30 cellular contexts compared by ENCODE assay signal in the genomic region with DNA sequence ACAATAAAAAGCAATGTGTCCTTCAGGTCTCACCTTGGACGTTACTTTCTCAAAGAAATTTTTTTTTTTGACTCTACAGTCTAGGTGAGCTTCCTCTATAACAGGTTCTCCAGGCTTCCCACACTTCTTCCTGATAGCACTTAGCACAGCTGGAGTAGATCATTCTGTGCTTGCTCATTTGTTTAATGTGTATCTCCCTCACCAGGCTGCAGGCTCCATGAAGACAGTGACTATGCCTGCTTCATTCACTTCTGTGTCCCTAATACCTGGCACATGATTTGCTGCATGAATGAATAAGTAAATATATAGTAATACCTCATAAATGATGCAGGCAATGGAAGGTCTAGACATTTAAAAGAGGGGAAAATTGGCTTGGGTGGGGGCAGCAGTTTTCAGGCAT. TPM values are rescaled to one million over a fixed set of nuclear protein-coding genes. Genes with fewer than 3 reads are reported as not detected.
DNase-seq lines count a peak whose midpoint lies in the region; ATAC-seq and TF ChIP-seq lines count a peak whose summit lies in the region.
"Had no signal": no experiment of that assay in that cellular context is flagged by ENCODE, and none has a peak within 500 bp of the region (broad histone marks: within the 10 kb centered on the region; RNA-seq: fewer than 3 reads in every experiment).

No MANE protein-coding gene starts in this region.

- intact Hi-C loops in PC-3 (cut with micrococcal nuclease): no loop called here
- intact Hi-C loops in esophagus squamous epithelium (cut with DNase I): no loop called here

- H3K27ac Mint-ChIP-seq in naive thymus-derived CD8-positive, alpha-beta T cell: no peak overlapping the region
- H3K27ac Mint-ChIP-seq: activated T-helper 1 cell treated with anti-CD3 and anti-CD28 coated beads, Interleukin-12 subunit alpha, Interleukin-12 subunit beta, Interleukin-2, Interleukin-4 antibody, amounts not matched to agents 30 ng/mL and 10 ng/mL and 1 ng/mL, durations not matched to agents 14 hours and 24 hours and 36 hours; memory B cell; nephron progenitor cell had no signal

- WGBS in esophagus squamous epithelium, 2 donors: 38 to 44% methylated on average over 1 of the region's 1 CpG

- H3K9me2 ChIP-seq in PC-3 (replicated peaks; ENCODE audit: low read length): no peaks in the 10 kb centered on the region

- CTCF ChIA-PET in PC-3 (lab: Charles Lee): interaction anchor here (0.6 kb wide), 1 partner anchor 99 kb away, joined by 3 read pairs; no protein-coding TSS in a partner anchor

- no peaks in the 10 kb centered on the region for H3K27me3 ChIP-seq in PC-3 (ENCODE audit: low read length)
- H3K27me3 ChIP-seq in esophagus squamous epithelium: peaks cover 0 to 11% (median 0%) of the 10 kb centered on the region in 4 donors
- H3K27me3 ChIP-seq: brain microvascular endothelial cell, left lung, tibial artery had no signal

- H2AFZ ChIP-seq in PC-3 (ENCODE audit: low read length): no peak overlapping the region
- H2AFZ ChIP-seq: PC-9 had no signal

- H3K27ac ChIP-seq in PC-3 (ENCODE audit: low read length): peak overlapping the region; percentile 87
- no peak overlapping the region for H3K27ac ChIP-seq in esophagus squamous epithelium
- H3K27ac ChIP-seq: brain microvascular endothelial cell, KMS-11, left lung, PC-9, SK-N-MC, tibial artery had no signal

- H3K4me3 Mint-ChIP-seq in naive thymus-derived CD8-positive, alpha-beta T cell: peak overlapping the region in 1 of 10 donors; percentile 62
- H3K4me3 Mint-ChIP-seq: activated T-helper 1 cell treated with anti-CD3 and anti-CD28 coated beads, Interleukin-12 subunit alpha, Interleukin-12 subunit beta, Interleukin-2, Interleukin-4 antibody, amounts not matched to agents 30 ng/mL and 10 ng/mL and 1 ng/mL, durations not matched to agents 14 hours and 24 hours and 36 hours; immature natural killer cell; memory B cell; nephron progenitor cell had no signal

- BruUV-seq in PC-3 (replicated peaks; lab: Mats Ljungman, UMichigan): no TSS peak

- POLR2A ChIA-PET in PC-3 (lab: Charles Lee; ENCODE audit: unreplicated experiment): no interaction called here
- POLR2A ChIA-PET in naive thymus-derived CD8-positive, alpha-beta T cell (lab: Charles Lee): no interaction called here

- peaks cover 8% of the 10 kb centered on the region for H3F3A ChIP-seq in PC-3 (ENCODE audit: low read length, unreplicated experiment)

- no peaks in the 10 kb centered on the region for H3K36me3 Mint-ChIP-seq in naive thymus-derived CD8-positive, alpha-beta T cell
- H3K36me3 Mint-ChIP-seq: immature natural killer cell, memory B cell had no signal

- peaks cover 16 to 26% (median 17%) of the 10 kb centered on the region in 4 donors for H3K4me1 Mint-ChIP-seq in naive thymus-derived CD8-positive, alpha-beta T cell

- TF ChIP-seq CTCF in LNCaP clone FGC (IDR thresholded peaks at IDR 0.05; ENCODE audit: control insufficient read depth, extremely low read depth, insufficient read depth) (no peak), PC-3 (conservative IDR thresholded peaks at IDR 0.05; ENCODE audit: low read depth, low read length) (no peak), esophagus squamous epithelium (IDR thresholded peaks at IDR 0.05) (no peak)

- no peak for TF ChIP-seq POLR2A in esophagus squamous epithelium (IDR thresholded peaks at IDR 0.05)

- no peaks in the 10 kb centered on the region for H3K9me3 ChIP-seq in PC-3 (ENCODE audit: low read length)
- H3K9me3 ChIP-seq in esophagus squamous epithelium: no peaks in the 10 kb centered on the region
- H3K9me3 ChIP-seq: left lung, tibial artery had no signal

- H3K4me3 ChIP-seq in LNCaP clone FGC (ENCODE audit: low read depth, low read length) (no peak overlapping the region), PC-3 (ENCODE audit: low read length) (peak overlapping the region; percentile 38), esophagus squamous epithelium (no peak overlapping the region)
- H3K4me3 ChIP-seq: left lung, PC-9, SK-N-MC, tibial artery had no signal

- no peaks in the 10 kb centered on the region for H3K36me3 ChIP-seq in PC-3 (ENCODE audit: low read depth, low read length)
- H3K36me3 ChIP-seq in esophagus squamous epithelium: no peaks in the 10 kb centered on the region
- H3K36me3 ChIP-seq: brain microvascular endothelial cell, left lung, tibial artery had no signal

- no peaks in the 10 kb centered on the region for H3K79me2 ChIP-seq in PC-3 (ENCODE audit: low read length)

- no peaks in the 10 kb centered on the region for H3K9me3 Mint-ChIP-seq in naive thymus-derived CD8-positive, alpha-beta T cell
- H3K9me3 Mint-ChIP-seq: activated T-helper 1 cell treated with anti-CD3 and anti-CD28 coated beads, Interleukin-12 subunit alpha, Interleukin-12 subunit beta, Interleukin-2, Interleukin-4 antibody, amounts not matched to agents 30 ng/mL and 10 ng/mL and 1 ng/mL, durations not matched to agents 14 hours and 24 hours and 36 hours; CD4-positive, alpha-beta memory T cell; immature natural killer cell; memory B cell had no signal

- DNase-seq in NCI-H2171 treated with DMSO at 0.1 percent for 48 hours (lab: John Stamatoyannopoulos, UW): peak; percentile 19
- DNase-seq in NCI-H2171 (lab: John Stamatoyannopoulos, UW): no peak
- DNase-seq in LNCaP clone FGC (ENCODE audit: low read depth): peak; percentile 91
- peak; percentile 74 for DNase-seq in PC-3
- DNase-seq in kidney tubule cell (ENCODE audit: low spot score): peak; percentile 67
- DNase-seq in naive thymus-derived CD8-positive, alpha-beta T cell: no peak
- DNase-seq in esophagus squamous epithelium (lab: John Stamatoyannopoulos, UW): no peak
- DNase-seq: activated CD4-positive, alpha-beta T cell treated with anti-CD3 and anti-CD28 coated beads, Interleukin-2, amount 50 U/mL, for 48 hours; activated naive CD4-positive, alpha-beta T cell treated with anti-CD3 and anti-CD28 coated beads, Interleukin-2, amount 50 U/mL, for 16 hours; AML-193; brain microvascular endothelial cell; CD4-positive, alpha-beta memory T cell; GDM1; HCEC 1CT; immature natural killer cell; left lung; MM.1S; NCI-H1436; NCI-H2227 treated with DMSO at 0.1 percent for 48 hours; nephron progenitor cell; NK-92 treated with Interleukin-12 subunit alpha and Interleukin-12 subunit beta, amount 100 ng/mL, for 24 hours; stimulated activated CD4-positive, alpha-beta T cell treated with anti-CD3 and anti-CD28 coated beads, Interleukin-4, amount 100 ng/mL, for 24 hours; tibial artery had no signal

- peak overlapping the region; percentile 74 for H3K4me2 ChIP-seq in PC-3 (ENCODE audit: low read length)
- H3K4me2 ChIP-seq: KMS-11, PC-9 had no signal

- peak overlapping the region; percentile 52; the same call in 1 of the 2 replicates for H3K9ac ChIP-seq in PC-3 (ENCODE audit: low read length)
- H3K9ac ChIP-seq: KMS-11 had no signal

- ATAC-seq in PC-3: peak; percentile 89
- ATAC-seq in naive thymus-derived CD8-positive, alpha-beta T cell: no peak
- ATAC-seq in HG03196 (IDR thresholded peaks at IDR 0.05; ENCODE audit: unreplicated experiment): no peak
- ATAC-seq: left lung had no signal

- peaks cover 0 to 4% (median 0%) of the 10 kb centered on the region in 5 donors for H3K27me3 Mint-ChIP-seq in naive thymus-derived CD8-positive, alpha-beta T cell
- H3K27me3 Mint-ChIP-seq: CD4-positive, alpha-beta memory T cell; memory B cell had no signal

- no peaks in the 10 kb centered on the region for H4K20me1 ChIP-seq in PC-3 (ENCODE audit: low read length)

- H3K4me1 ChIP-seq in PC-3 (ENCODE audit: insufficient read depth, low read length): peaks cover 24% of the 10 kb centered on the region
- H3K4me1 ChIP-seq in esophagus squamous epithelium: peaks cover 3 to 21% (median 7%) of the 10 kb centered on the region in 3 donors

RNA-seq across cellular contexts. Expression of a gene that starts 3.4 kb away (rescaled TPM):
- not detected in 2 replicates for total RNA-seq in PC-3 (2014; rRNA removed)
- total RNA-seq in naive thymus-derived CD8-positive, alpha-beta T cell: 10 to 100 TPM; 53.0 to 53.2 TPM
- polyA plus RNA-seq in naive thymus-derived CD8-positive, alpha-beta T cell: 10 to 100 TPM; 38.1 to 47.3 (median 43.0) TPM
- 10 to 100 TPM in 1 of 4 donors, 1 to 10 TPM in 3; 2.1 to 11.8 (median 5.7) TPM for total RNA-seq in esophagus squamous epithelium
- total RNA-seq: A673 had no signal

Comparison
In these comparisons a context has a peak if more than half of its experiments do, and no peak if none do; other contexts are left out.
1. DNase-seq: peak in NCI-H2171 treated with DMSO at 0.1 percent for 48 hours (single experiment), LNCaP clone FGC (single experiment), PC-3 (single experiment) and kidney tubule cell (single experiment); none in NCI-H2171 (single experiment), naive thymus-derived CD8-positive, alpha-beta T cell (0 of 10) and esophagus squamous epithelium (single experiment).
2. RNA of a gene that starts 3.4 kb away (total RNA-seq): 53.0 to 53.2 TPM in naive thymus-derived CD8-positive, alpha-beta T cell; 2.1 to 11.8 TPM in esophagus squamous epithelium and not detected in PC-3; every median in the first group is over 4 times any median in the second.